19 cellular contexts compared by ENCODE assay signal in the genomic region with DNA sequence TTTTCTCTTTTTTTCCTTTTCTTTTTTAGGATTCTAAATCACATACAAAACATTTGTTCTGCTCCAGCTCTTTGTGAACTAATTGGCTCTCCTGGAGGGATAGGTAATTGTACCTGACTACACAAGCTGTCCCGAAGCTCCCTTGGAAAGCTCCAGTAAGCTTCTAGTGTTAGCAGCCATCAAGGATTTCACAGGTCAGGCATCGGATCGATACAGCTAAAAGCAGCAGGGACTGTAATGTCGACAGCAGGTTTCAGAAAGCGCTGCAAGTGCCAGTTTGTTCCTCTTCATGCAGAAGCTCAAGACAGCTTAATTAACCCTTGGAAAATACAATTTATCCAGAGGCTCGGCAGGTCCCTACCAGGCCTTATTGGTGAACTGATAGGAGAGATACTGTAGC.
A peak's percentile ranks its signal among the peaks of the same experiment; 100 is the strongest.
DNase-seq lines count a peak whose midpoint lies in the region; ATAC-seq and TF ChIP-seq lines count a peak whose summit lies in the region.
"Had no signal": no experiment of that assay in that cellular context is flagged by ENCODE, and none has a peak within 500 bp of the region (broad histone marks: within the 10 kb centered on the region; RNA-seq: fewer than 3 reads in every experiment).

No MANE protein-coding gene starts in this region.

- H3K4me1 ChIP-seq in GM23338 (ENCODE audit: insufficient read depth): no peaks in the 10 kb centered on the region
- no peaks in the 10 kb centered on the region for H3K4me1 ChIP-seq in lower lobe of right lung
- H3K4me1 ChIP-seq: BLaER1, SJSA1 had no signal

- peak; percentile 9 for DNase-seq in GM23338 (ENCODE audit: low spot score)
- peak; percentile 96 for DNase-seq in NCI-H146 (lab: John Stamatoyannopoulos, UW)
- DNase-seq in NCI-H2171 treated with DMSO at 0.1 percent for 48 hours (lab: John Stamatoyannopoulos, UW): peak; percentile 50
- no peak for DNase-seq in WTC11 (ENCODE audit: low spot score)
- DNase-seq in lower lobe of right lung: no peak
- no peak for DNase-seq in activated naive CD4-positive, alpha-beta T cell treated with anti-CD3 and anti-CD28 coated beads, Interleukin-2, amount 50 U/mL, for 72 hours (ENCODE audit: low spot score in 2 of 2)
- DNase-seq in omental fat pad (ENCODE audit: low spot score): no peak
- no peak for DNase-seq in AG08395 (ENCODE audit: low spot score)
- DNase-seq: CD4-positive, alpha-beta memory T cell; DND-41; HCEC 1CT; NCI-H1105; NCI-H1694 treated with DMSO at 0.1 percent for 48 hours; NCI-H510A; OCI-M1 had no signal

- H3K36me3 Mint-ChIP-seq in GM23338 (ENCODE audit: low read depth) (no peaks in the 10 kb centered on the region), WTC11 (no peaks in the 10 kb centered on the region)
- H3K36me3 Mint-ChIP-seq in activated naive CD4-positive, alpha-beta T cell treated with anti-CD3 and anti-CD28 coated beads, Interleukin-2, amount 50 U/mL, for 72 hours: no peaks in the 10 kb centered on the region
- H3K36me3 Mint-ChIP-seq: CD4-positive, alpha-beta memory T cell had no signal

- no peaks in the 10 kb centered on the region for H3F3A ChIP-seq in GM23338 (replicated peaks; ENCODE audit: low read depth)

- POLR2A ChIA-PET in WTC11 (lab: Charles Lee): no interaction called here

- no peak overlapping the region for H3K27ac ChIP-seq in GM23338 (ENCODE audit: low read depth)
- H3K27ac ChIP-seq in lower lobe of right lung: no peak overlapping the region
- H3K27ac ChIP-seq: BLaER1, SJSA1 had no signal

- H3K4me3 ChIP-seq in GM23338 (no peak overlapping the region), lower lobe of right lung (no peak overlapping the region)
- H3K4me3 ChIP-seq: BLaER1, GM12878, SJSA1 had no signal

- H3K27me3 ChIP-seq in GM23338 (ENCODE audit: insufficient read depth) (no peaks in the 10 kb centered on the region), lower lobe of right lung (ENCODE audit: low read depth) (no peaks in the 10 kb centered on the region)
- H3K27me3 ChIP-seq: BLaER1, SJSA1 had no signal

- H3K79me2 ChIP-seq in GM23338 (replicated peaks; ENCODE audit: insufficient read depth): no peaks in the 10 kb centered on the region

- H3K9me3 ChIP-seq in lower lobe of right lung: no peaks in the 10 kb centered on the region
- H3K9me3 ChIP-seq: BLaER1, SJSA1 had no signal

- H3K9me3 Mint-ChIP-seq in GM23338 (no peaks in the 10 kb centered on the region), WTC11 (no peaks in the 10 kb centered on the region)
- no peaks in the 10 kb centered on the region for H3K9me3 Mint-ChIP-seq in activated naive CD4-positive, alpha-beta T cell treated with anti-CD3 and anti-CD28 coated beads, Interleukin-2, amount 50 U/mL, for 72 hours
- H3K9me3 Mint-ChIP-seq: CD4-positive, alpha-beta memory T cell had no signal

- H3K4me2 ChIP-seq in GM23338: no peak overlapping the region
- H3K4me2 ChIP-seq: BLaER1 had no signal

- no peaks in the 10 kb centered on the region for H3K9me2 ChIP-seq in GM23338 (ENCODE audit: insufficient read depth)

- TF ChIP-seq CTCF in GM23338 (conservative IDR thresholded peaks at IDR 0.05; ENCODE audit: low read depth in 2 of 2) (no peak), WTC11 (IDR thresholded peaks at IDR 0.05) (no peak), lower lobe of right lung (IDR thresholded peaks at IDR 0.05) (no peak), omental fat pad (IDR thresholded peaks at IDR 0.05) (no peak)

- no peak overlapping the region for H3K27ac Mint-ChIP-seq in GM23338
- H3K27ac Mint-ChIP-seq in WTC11: no peak overlapping the region
- H3K27ac Mint-ChIP-seq in activated naive CD4-positive, alpha-beta T cell treated with anti-CD3 and anti-CD28 coated beads, Interleukin-2, amount 50 U/mL, for 72 hours: no peak overlapping the region
- H3K27ac Mint-ChIP-seq: CD4-positive, alpha-beta memory T cell had no signal

- peaks cover 3% of the 10 kb centered on the region; the same call in 1 of the 3 replicates for H3K4me1 Mint-ChIP-seq in GM23338
- H3K4me1 Mint-ChIP-seq in WTC11: peaks cover 2% of the 10 kb centered on the region; the same call in 1 of the 2 replicates
- H3K4me1 Mint-ChIP-seq: CD4-positive, alpha-beta memory T cell had no signal

- intact Hi-C loops in lower lobe of right lung (cut with DNase I): no loop called here

- H4K20me1 ChIP-seq in GM23338 (replicated peaks; ENCODE audit: insufficient read depth): no peaks in the 10 kb centered on the region
- H4K20me1 ChIP-seq: BLaER1 had no signal

- H2AFZ ChIP-seq in GM23338: peak overlapping the region; percentile 70; the same call in 1 of the 2 replicates

- H3K36me3 ChIP-seq in GM23338 (ENCODE audit: insufficient read depth) (no peaks in the 10 kb centered on the region), lower lobe of right lung (no peaks in the 10 kb centered on the region)
- H3K36me3 ChIP-seq: BLaER1, SJSA1 had no signal

- ATAC-seq in GM23338: peak; percentile 67
- peak; percentile 56 for ATAC-seq in WTC11
- no peak for ATAC-seq in lower lobe of right lung
- no peak for ATAC-seq in activated naive CD4-positive, alpha-beta T cell treated with anti-CD3 and anti-CD28 coated beads, Interleukin-2, amount 50 U/mL, for 72 hours
- no peak for ATAC-seq in omental fat pad (ENCODE audit: low FRiP score)
- ATAC-seq: GM12878, Right ventricle myocardium inferior had no signal

- H3K4me3 Mint-ChIP-seq in GM23338 (no peak overlapping the region), WTC11 (no peak overlapping the region)
- H3K4me3 Mint-ChIP-seq: CD4-positive, alpha-beta memory T cell had no signal

- CTCF ChIA-PET in WTC11 (lab: Charles Lee): interaction anchor here (1.2 kb wide), 1 partner anchor 200 kb away, joined by 4 read pairs; no protein-coding TSS in a partner anchor

- H3K27me3 Mint-ChIP-seq in GM23338 (ENCODE audit: insufficient read depth, low read depth, poor library complexity) (no peaks in the 10 kb centered on the region), WTC11 (ENCODE audit: low read depth) (no peaks in the 10 kb centered on the region)
- H3K27me3 Mint-ChIP-seq: CD4-positive, alpha-beta memory T cell had no signal

TF ChIP-seq in GM23338, 12 proteins besides CTCF, POLR2A, EP300 and RAD21 (continues in another document):
- no peak for TF ChIP-seq ZNF331 (CRISPR knock-in tag; IDR thresholded peaks at IDR 0.05; ENCODE audit: low read depth)
- no peak for TF ChIP-seq NANOG (IDR thresholded peaks at IDR 0.05; ENCODE audit: borderline replicate concordance)
- no peak for TF ChIP-seq ETS1 (IDR thresholded peaks at IDR 0.05)

TF ChIP-seq in WTC11, 78 proteins besides CTCF, POLR2A, EP300 and RAD21 (continues in another document):
- TF ChIP-seq ZNF671 (CRISPR knock-in tag; IDR thresholded peaks at IDR 0.05): no peak
- no peak for TF ChIP-seq ZNF121 (CRISPR knock-in tag; IDR thresholded peaks at IDR 0.05)
- TF ChIP-seq SMAD3 (CRISPR knock-in tag; IDR thresholded peaks at IDR 0.05; ENCODE audit: borderline replicate concordance): no peak
- TF ChIP-seq PRRX2 (CRISPR knock-in tag; IDR thresholded peaks at IDR 0.05): no peak
- TF ChIP-seq, protein P1, sequence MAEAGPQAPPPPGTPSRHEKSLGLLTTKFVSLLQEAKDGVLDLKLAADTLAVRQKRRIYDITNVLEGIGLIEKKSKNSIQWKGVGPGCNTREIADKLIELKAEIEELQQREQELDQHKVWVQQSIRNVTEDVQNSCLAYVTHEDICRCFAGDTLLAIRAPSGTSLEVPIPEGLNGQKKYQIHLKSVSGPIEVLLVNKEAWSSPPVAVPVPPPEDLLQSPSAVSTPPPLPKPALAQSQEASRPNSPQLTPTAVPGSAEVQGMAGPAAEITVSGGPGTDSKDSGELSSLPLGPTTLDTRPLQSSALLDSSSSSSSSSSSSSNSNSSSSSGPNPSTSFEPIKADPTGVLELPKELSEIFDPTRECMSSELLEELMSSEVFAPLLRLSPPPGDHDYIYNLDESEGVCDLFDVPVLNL (CRISPR knock-in tag; IDR thresholded peaks at IDR 0.05; ENCODE audit: borderline replicate concordance, low read depth): no peak
- no peak for TF ChIP-seq MYBL2 (CRISPR knock-in tag; IDR thresholded peaks at IDR 0.05)
- TF ChIP-seq, protein P2, sequence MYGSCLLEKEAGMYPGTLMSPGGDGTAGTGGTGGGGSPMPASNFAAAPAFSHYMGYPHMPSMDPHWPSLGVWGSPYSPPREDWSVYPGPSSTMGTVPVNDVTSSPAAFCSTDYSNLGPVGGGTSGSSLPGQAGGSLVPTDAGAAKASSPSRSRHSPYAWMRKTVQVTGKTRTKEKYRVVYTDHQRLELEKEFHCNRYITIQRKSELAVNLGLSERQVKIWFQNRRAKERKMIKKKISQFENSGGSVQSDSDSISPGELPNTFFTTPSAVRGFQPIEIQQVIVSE (CRISPR knock-in tag; IDR thresholded peaks at IDR 0.05; ENCODE audit: borderline replicate concordance): no peak
- no peak for TF ChIP-seq EMX1 (CRISPR knock-in tag; IDR thresholded peaks at IDR 0.05)
- no peak for TF ChIP-seq USF2 (CRISPR knock-in tag; IDR thresholded peaks at IDR 0.05)
- TF ChIP-seq PREB (CRISPR knock-in tag; IDR thresholded peaks at IDR 0.05; ENCODE audit: borderline replicate concordance): no peak
- no peak for TF ChIP-seq ZSCAN18 (CRISPR knock-in tag; IDR thresholded peaks at IDR 0.05)

Comparison
In these comparisons a context has a peak if more than half of its experiments do, and no peak if none do; other contexts are left out.
1. ATAC-seq: peak in GM23338 (single experiment) and WTC11 (single experiment); none in lower lobe of right lung (0 of 2), activated naive CD4-positive, alpha-beta T cell treated with anti-CD3 and anti-CD28 coated beads, Interleukin-2, amount 50 U/mL, for 72 hours (0 of 2) and omental fat pad (single experiment).
2. DNase-seq: peak in GM23338 (single experiment), NCI-H146 (single experiment) and NCI-H2171 treated with DMSO at 0.1 percent for 48 hours (single experiment); none in WTC11 (single experiment), lower lobe of right lung (single experiment), activated naive CD4-positive, alpha-beta T cell treated with anti-CD3 and anti-CD28 coated beads, Interleukin-2, amount 50 U/mL, for 72 hours (0 of 2), omental fat pad (single experiment) and AG08395 (single experiment).